In the genomic region with DNA sequence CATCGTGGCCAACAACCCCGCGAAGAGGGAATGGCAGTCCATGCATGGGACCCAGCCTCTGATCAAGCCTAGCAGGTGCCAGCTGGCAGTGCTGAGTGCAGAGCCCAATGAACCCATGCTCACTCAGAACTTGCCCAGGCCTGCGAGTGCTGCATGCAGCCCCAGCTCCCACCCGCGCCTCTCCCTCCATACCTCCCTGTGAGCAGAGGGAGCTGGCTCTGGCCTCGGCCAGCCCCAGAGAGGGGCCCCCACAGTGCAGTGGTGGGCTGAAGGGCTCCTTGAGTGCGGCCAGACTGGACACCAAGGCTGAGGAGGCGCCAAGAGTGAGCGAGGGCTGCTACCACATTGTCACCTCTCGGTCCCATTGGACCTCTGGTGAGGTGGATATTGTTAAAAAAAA, we compare ENCODE assay signal across 28 cellular contexts. TPM values are rescaled to one million over a fixed set of nuclear protein-coding genes. Genes with fewer than 3 reads are reported as not detected.
A peak's percentile ranks its signal among the peaks of the same experiment; 100 is the strongest.
DNase-seq lines count a peak whose midpoint lies in the region; TF ChIP-seq lines count a peak whose summit lies in the region.
"Had no signal": no experiment of that assay in that cellular context is flagged by ENCODE, and none has a peak within 500 bp of the region (broad histone marks: within the 10 kb centered on the region; RNA-seq: fewer than 3 reads in every experiment).

No MANE protein-coding gene starts in this region.

- H3K27ac ChIP-seq in esophagus muscularis mucosa (replicated peaks in 1 of 4) = no peak overlapping the region
- H3K27ac ChIP-seq: 22Rv1; BLaER1; BLaER1 treated with 17β-estradiol and CSF1 and Interleukin-3, amounts not matched to agents 10 nM and 100 nM; C4-2B had no signal

- H3K27me3 Mint-ChIP-seq in chondrocyte (ENCODE audit: low read depth) = no peaks in the 10 kb centered on the region
- H3K27me3 Mint-ChIP-seq in activated T-helper 2 cell treated with anti-CD3 and anti-CD28 coated beads, Interferon-gamma antibody, Interleukin-2, Interleukin-4, amounts not matched to agents 10 μg/mL and 5 μg/mL and 100 μg/mL, durations not matched to agents 14 hours and 24 hours and 36 hours (ENCODE audit: low read depth) = no peaks in the 10 kb centered on the region

- no peak for TF ChIP-seq POLR2A in esophagus muscularis mucosa (IDR thresholded peaks at IDR 0.05; ENCODE audit: low read depth)

- no peak overlapping the region for H3K4me3 Mint-ChIP-seq in chondrocyte (ENCODE audit: unreplicated experiment)
- H3K4me3 Mint-ChIP-seq in activated T-helper 2 cell treated with anti-CD3 and anti-CD28 coated beads, Interferon-gamma antibody, Interleukin-2, Interleukin-4, amounts not matched to agents 10 μg/mL and 5 μg/mL and 100 μg/mL, durations not matched to agents 14 hours and 24 hours and 36 hours (ENCODE audit: low read depth) = no peak overlapping the region
- H3K4me3 Mint-ChIP-seq: B cell; CD14-positive monocyte; CD4-positive, alpha-beta memory T cell; CD4-positive, alpha-beta T cell; CD4-positive, CD25-positive, alpha-beta regulatory T cell; CD8-positive, alpha-beta memory T cell; CD8-positive, alpha-beta T cell had no signal

- H3K9me3 ChIP-seq in esophagus muscularis mucosa = peaks cover 0 to 4% (median 0%) of the 10 kb centered on the region in 4 donors
- H3K9me3 ChIP-seq: BE2C, Caco-2 had no signal

- H3K36me3 ChIP-seq in esophagus muscularis mucosa = no peaks in the 10 kb centered on the region
- H3K36me3 ChIP-seq: BE2C; BLaER1; BLaER1 treated with 17β-estradiol and CSF1 and Interleukin-3, amounts not matched to agents 10 nM and 100 nM had no signal

- H3K4me3 ChIP-seq in esophagus muscularis mucosa = no peak overlapping the region
- H3K4me3 ChIP-seq: A549; BLaER1; BLaER1 treated with 17β-estradiol and CSF1 and Interleukin-3, amounts not matched to agents 10 nM and 100 nM had no signal

- H3K27ac Mint-ChIP-seq in chondrocyte (ENCODE audit: unreplicated experiment) = no peak overlapping the region
- H3K27ac Mint-ChIP-seq in activated T-helper 2 cell treated with anti-CD3 and anti-CD28 coated beads, Interferon-gamma antibody, Interleukin-2, Interleukin-4, amounts not matched to agents 10 μg/mL and 5 μg/mL and 100 μg/mL, durations not matched to agents 14 hours and 24 hours and 36 hours = no peak overlapping the region
- H3K27ac Mint-ChIP-seq: B cell; CD14-positive monocyte; CD4-positive, alpha-beta memory T cell; CD4-positive, alpha-beta T cell; CD4-positive, CD25-positive, alpha-beta regulatory T cell; CD8-positive, alpha-beta memory T cell; CD8-positive, alpha-beta T cell had no signal

- H3K27me3 ChIP-seq in esophagus muscularis mucosa = no peaks in the 10 kb centered on the region
- H3K27me3 ChIP-seq: BE2C; BLaER1; BLaER1 treated with 17β-estradiol and CSF1 and Interleukin-3, amounts not matched to agents 10 nM and 100 nM had no signal

- H3K36me3 Mint-ChIP-seq in chondrocyte (ENCODE audit: low read depth) = no peaks in the 10 kb centered on the region
- no peaks in the 10 kb centered on the region for H3K36me3 Mint-ChIP-seq in activated T-helper 2 cell treated with anti-CD3 and anti-CD28 coated beads, Interferon-gamma antibody, Interleukin-2, Interleukin-4, amounts not matched to agents 10 μg/mL and 5 μg/mL and 100 μg/mL, durations not matched to agents 14 hours and 24 hours and 36 hours (ENCODE audit: low read depth)
- H3K36me3 Mint-ChIP-seq: CD14-positive monocyte; CD4-positive, alpha-beta memory T cell; CD4-positive, CD25-positive, alpha-beta regulatory T cell; CD8-positive, alpha-beta T cell had no signal

- H3K9me3 Mint-ChIP-seq in chondrocyte (ENCODE audit: low read depth) = peaks cover 1% of the 10 kb centered on the region
- peaks cover under 1% of the 10 kb centered on the region for H3K9me3 Mint-ChIP-seq in activated T-helper 2 cell treated with anti-CD3 and anti-CD28 coated beads, Interferon-gamma antibody, Interleukin-2, Interleukin-4, amounts not matched to agents 10 μg/mL and 5 μg/mL and 100 μg/mL, durations not matched to agents 14 hours and 24 hours and 36 hours
- H3K9me3 Mint-ChIP-seq: CD4-positive, alpha-beta T cell had no signal

- 99% methylated on average over 8 of the region's 11 CpGs for WGBS in esophagus muscularis mucosa

- TF ChIP-seq CTCF in chondrocyte (IDR thresholded peaks at IDR 0.05) = no peak
- no peak for TF ChIP-seq CTCF in esophagus muscularis mucosa (IDR thresholded peaks at IDR 0.05)

- intact Hi-C loops in esophagus muscularis mucosa (cut with DNase I) = no loop called here
- intact Hi-C loops in activated T-helper 2 cell treated with anti-CD3 and anti-CD28 coated beads, Interferon-gamma antibody, Interleukin-2, Interleukin-4, amounts not matched to agents 10 μg/mL and 5 μg/mL and 100 μg/mL, durations not matched to agents 14 hours and 24 hours and 36 hours (cut with micrococcal nuclease) = no loop called here

- TF ChIP-seq EP300 in esophagus muscularis mucosa (IDR thresholded peaks at IDR 0.05) = no peak

- peak; percentile 75 for DNase-seq in chondrocyte (ENCODE audit: low spot score)
- peak; percentile 90 for DNase-seq in esophagus muscularis mucosa (ENCODE audit: extremely low spot score)
- DNase-seq in activated T-helper 2 cell treated with anti-CD3 and anti-CD28 coated beads, Interferon-gamma antibody, Interleukin-2, Interleukin-4, amounts not matched to agents 10 μg/mL and 5 μg/mL and 100 μg/mL, durations not matched to agents 14 hours and 24 hours and 36 hours (ENCODE audit: low spot score) = no peak
- no peak for DNase-seq in C1 segment of cervical spinal cord (lab: John Stamatoyannopoulos, UW)
- DNase-seq: 8988T; ACHN; AML-193; BE2C; Caco-2; CD4-positive, alpha-beta memory T cell; CD4-positive, alpha-beta T cell; CD4-positive, CD25-positive, alpha-beta regulatory T cell; CD8-positive, alpha-beta memory T cell; CD8-positive, alpha-beta T cell; COR-L47; DMS 273 treated with DMSO at 0.1 percent for 48 hours; DMS153; DMS53; DMS79; DMS79 treated with DMSO at 0.1 percent for 48 hours; DND-41 had no signal

- peaks cover 8% of the 10 kb centered on the region for H3K4me1 Mint-ChIP-seq in chondrocyte (ENCODE audit: low read depth)
- no peaks in the 10 kb centered on the region for H3K4me1 Mint-ChIP-seq in activated T-helper 2 cell treated with anti-CD3 and anti-CD28 coated beads, Interferon-gamma antibody, Interleukin-2, Interleukin-4, amounts not matched to agents 10 μg/mL and 5 μg/mL and 100 μg/mL, durations not matched to agents 14 hours and 24 hours and 36 hours (ENCODE audit: low read depth)
- H3K4me1 Mint-ChIP-seq: B cell; CD14-positive monocyte; CD4-positive, alpha-beta memory T cell; CD4-positive, CD25-positive, alpha-beta regulatory T cell had no signal

- no peaks in the 10 kb centered on the region for H3K4me1 ChIP-seq in esophagus muscularis mucosa
- H3K4me1 ChIP-seq: BE2C, Caco-2 had no signal

RNA-seq across cellular contexts. Expression of a gene that starts 32.6 kb away (rescaled TPM):
- total RNA-seq in chondrocyte (255 to 315 TPM (median 261 TPM) in 3 replicates), esophagus muscularis mucosa (1 to 10 TPM in 2 of 4 donors, under 1 TPM in 2; 0.65 to 2.1 (median 1.5) TPM)
- 0.02 TPM in 1 of 2 replicates, not detected in the other for total RNA-seq in activated T-helper 2 cell treated with anti-CD3 and anti-CD28 coated beads, Interferon-gamma antibody, Interleukin-2, Interleukin-4, amounts not matched to agents 10 μg/mL and 5 μg/mL and 100 μg/mL, durations not matched to agents 14 hours and 24 hours and 36 hours
- total RNA-seq: B cell; CD4-positive, alpha-beta T cell; CD8-positive, alpha-beta memory T cell; CD8-positive, alpha-beta T cell had no signal

Comparison
In these comparisons a context has a peak if more than half of its experiments do, and no peak if none do; other contexts are left out.
1. DNase-seq: peak in chondrocyte (single experiment) and esophagus muscularis mucosa (single experiment); none in activated T-helper 2 cell treated with anti-CD3 and anti-CD28 coated beads, Interferon-gamma antibody, Interleukin-2, Interleukin-4, amounts not matched to agents 10 μg/mL and 5 μg/mL and 100 μg/mL, durations not matched to agents 14 hours and 24 hours and 36 hours (single experiment) and C1 segment of cervical spinal cord (0 of 14).
2. RNA of a gene that starts 32.6 kb away (total RNA-seq): 255 to 315 TPM in chondrocyte; 0.65 to 2.1 TPM in esophagus muscularis mucosa and 0.02 TPM in activated T-helper 2 cell treated with anti-CD3 and anti-CD28 coated beads, Interferon-gamma antibody, Interleukin-2, Interleukin-4, amounts not matched to agents 10 μg/mL and 5 μg/mL and 100 μg/mL, durations not matched to agents 14 hours and 24 hours and 36 hours; every median in the first group is over 10 times any median in the second.